In the genomic region with DNA sequence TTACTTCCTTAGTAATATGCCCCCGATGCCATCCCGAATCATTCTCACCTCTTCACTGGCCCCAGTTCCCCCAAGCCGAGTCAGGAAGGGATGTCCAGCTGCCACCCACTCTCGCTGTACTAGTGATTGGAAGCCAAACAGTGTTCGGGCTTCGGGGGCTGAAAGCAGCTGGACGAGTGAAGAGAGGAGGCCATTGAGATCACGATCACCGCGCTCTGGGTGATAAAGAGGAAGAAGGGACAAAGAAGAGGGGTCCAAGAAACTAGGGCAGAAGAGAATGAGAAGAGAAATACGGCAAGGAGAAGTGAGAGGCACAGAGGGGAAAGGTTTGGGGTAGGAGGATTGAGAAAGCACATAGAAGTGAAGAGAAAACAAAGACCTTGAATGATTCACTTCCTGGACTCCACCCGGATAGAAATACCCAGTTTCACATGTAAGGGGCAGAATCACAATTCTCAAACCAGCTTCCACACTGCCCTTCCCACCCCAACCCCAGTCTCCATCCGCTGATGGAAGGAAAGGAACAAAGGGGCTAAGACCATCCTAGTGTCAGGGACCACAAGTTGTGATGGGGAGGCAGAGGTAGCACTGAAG, we compare ENCODE assay signal across 1 cellular context.
TF ChIP-seq lines count a peak whose summit lies in the region.

No MANE protein-coding gene starts in this region.

TF ChIP-seq in K562, 482 proteins besides CTCF, POLR2A, EP300 and RAD21:
- no peak for TF ChIP-seq ZNF184 (CRISPR knock-in tag; IDR thresholded peaks at IDR 0.05)
- no peak for TF ChIP-seq BCOR (IDR thresholded peaks at IDR 0.05)
- no peak for TF ChIP-seq ZSCAN29 (IDR thresholded peaks at IDR 0.05)
- TF ChIP-seq, protein P1, sequence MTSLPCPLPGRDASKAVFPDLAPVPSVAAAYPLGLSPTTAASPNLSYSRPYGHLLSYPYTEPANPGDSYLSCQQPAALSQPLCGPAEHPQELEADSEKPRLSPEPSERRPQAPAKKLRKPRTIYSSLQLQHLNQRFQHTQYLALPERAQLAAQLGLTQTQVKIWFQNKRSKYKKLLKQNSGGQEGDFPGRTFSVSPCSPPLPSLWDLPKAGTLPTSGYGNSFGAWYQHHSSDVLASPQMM (CRISPR knock-in tag; IDR thresholded peaks at IDR 0.05) = no peak
- no peak for TF ChIP-seq SMC3 (conservative IDR thresholded peaks at IDR 0.05; ENCODE audit: insufficient read depth, low read depth, low read length)
- no peak for TF ChIP-seq ZNF217 (CRISPR knock-in tag; IDR thresholded peaks at IDR 0.05)
- TF ChIP-seq NFIX (CRISPR knock-in tag; IDR thresholded peaks at IDR 0.05; ENCODE audit: low read depth) = no peak
- no peak for TF ChIP-seq FOXM1 (IDR thresholded peaks at IDR 0.05; ENCODE audit: low read depth)
- TF ChIP-seq FOXM1 (CRISPR knock-in tag; IDR thresholded peaks at IDR 0.05; ENCODE audit: low read depth) = no peak
- TF ChIP-seq HDAC1 (IDR thresholded peaks at IDR 0.05) = no peak
- TF ChIP-seq CTBP1 (IDR thresholded peaks at IDR 0.05; ENCODE audit: borderline replicate concordance) = no peak
- no peak for TF ChIP-seq SREBF1 (IDR thresholded peaks at IDR 0.05; ENCODE audit: borderline replicate concordance, low read depth, low read length)
- TF ChIP-seq FOS (IDR thresholded peaks at IDR 0.05; ENCODE audit: extremely low read depth, insufficient read length) = no peak
- TF ChIP-seq, protein P2, sequence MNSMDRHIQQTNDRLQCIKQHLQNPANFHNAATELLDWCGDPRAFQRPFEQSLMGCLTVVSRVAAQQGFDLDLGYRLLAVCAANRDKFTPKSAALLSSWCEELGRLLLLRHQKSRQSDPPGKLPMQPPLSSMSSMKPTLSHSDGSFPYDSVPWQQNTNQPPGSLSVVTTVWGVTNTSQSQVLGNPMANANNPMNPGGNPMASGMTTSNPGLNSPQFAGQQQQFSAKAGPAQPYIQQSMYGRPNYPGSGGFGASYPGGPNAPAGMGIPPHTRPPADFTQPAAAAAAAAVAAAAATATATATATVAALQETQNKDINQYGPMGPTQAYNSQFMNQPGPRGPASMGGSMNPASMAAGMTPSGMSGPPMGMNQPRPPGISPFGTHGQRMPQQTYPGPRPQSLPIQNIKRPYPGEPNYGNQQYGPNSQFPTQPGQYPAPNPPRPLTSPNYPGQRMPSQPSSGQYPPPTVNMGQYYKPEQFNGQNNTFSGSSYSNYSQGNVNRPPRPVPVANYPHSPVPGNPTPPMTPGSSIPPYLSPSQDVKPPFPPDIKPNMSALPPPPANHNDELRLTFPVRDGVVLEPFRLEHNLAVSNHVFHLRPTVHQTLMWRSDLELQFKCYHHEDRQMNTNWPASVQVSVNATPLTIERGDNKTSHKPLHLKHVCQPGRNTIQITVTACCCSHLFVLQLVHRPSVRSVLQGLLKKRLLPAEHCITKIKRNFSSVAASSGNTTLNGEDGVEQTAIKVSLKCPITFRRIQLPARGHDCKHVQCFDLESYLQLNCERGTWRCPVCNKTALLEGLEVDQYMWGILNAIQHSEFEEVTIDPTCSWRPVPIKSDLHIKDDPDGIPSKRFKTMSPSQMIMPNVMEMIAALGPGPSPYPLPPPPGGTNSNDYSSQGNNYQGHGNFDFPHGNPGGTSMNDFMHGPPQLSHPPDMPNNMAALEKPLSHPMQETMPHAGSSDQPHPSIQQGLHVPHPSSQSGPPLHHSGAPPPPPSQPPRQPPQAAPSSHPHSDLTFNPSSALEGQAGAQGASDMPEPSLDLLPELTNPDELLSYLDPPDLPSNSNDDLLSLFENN (IDR thresholded peaks at IDR 0.05; ENCODE audit: low read depth in 2 of 2, low read length in 2 of 2) = no peak
- TF ChIP-seq TARDBP (IDR thresholded peaks at IDR 0.05) = no peak
- TF ChIP-seq, protein P3, sequence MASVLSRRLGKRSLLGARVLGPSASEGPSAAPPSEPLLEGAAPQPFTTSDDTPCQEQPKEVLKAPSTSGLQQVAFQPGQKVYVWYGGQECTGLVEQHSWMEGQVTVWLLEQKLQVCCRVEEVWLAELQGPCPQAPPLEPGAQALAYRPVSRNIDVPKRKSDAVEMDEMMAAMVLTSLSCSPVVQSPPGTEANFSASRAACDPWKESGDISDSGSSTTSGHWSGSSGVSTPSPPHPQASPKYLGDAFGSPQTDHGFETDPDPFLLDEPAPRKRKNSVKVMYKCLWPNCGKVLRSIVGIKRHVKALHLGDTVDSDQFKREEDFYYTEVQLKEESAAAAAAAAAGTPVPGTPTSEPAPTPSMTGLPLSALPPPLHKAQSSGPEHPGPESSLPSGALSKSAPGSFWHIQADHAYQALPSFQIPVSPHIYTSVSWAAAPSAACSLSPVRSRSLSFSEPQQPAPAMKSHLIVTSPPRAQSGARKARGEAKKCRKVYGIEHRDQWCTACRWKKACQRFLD (CRISPR knock-in tag; IDR thresholded peaks at IDR 0.05) = no peak
- TF ChIP-seq MBD2 (IDR thresholded peaks at IDR 0.05; ENCODE audit: borderline replicate concordance, low read depth) = no peak
- no peak for TF ChIP-seq E2F3 (CRISPR knock-in tag; IDR thresholded peaks at IDR 0.05)
- TF ChIP-seq, protein P4, sequence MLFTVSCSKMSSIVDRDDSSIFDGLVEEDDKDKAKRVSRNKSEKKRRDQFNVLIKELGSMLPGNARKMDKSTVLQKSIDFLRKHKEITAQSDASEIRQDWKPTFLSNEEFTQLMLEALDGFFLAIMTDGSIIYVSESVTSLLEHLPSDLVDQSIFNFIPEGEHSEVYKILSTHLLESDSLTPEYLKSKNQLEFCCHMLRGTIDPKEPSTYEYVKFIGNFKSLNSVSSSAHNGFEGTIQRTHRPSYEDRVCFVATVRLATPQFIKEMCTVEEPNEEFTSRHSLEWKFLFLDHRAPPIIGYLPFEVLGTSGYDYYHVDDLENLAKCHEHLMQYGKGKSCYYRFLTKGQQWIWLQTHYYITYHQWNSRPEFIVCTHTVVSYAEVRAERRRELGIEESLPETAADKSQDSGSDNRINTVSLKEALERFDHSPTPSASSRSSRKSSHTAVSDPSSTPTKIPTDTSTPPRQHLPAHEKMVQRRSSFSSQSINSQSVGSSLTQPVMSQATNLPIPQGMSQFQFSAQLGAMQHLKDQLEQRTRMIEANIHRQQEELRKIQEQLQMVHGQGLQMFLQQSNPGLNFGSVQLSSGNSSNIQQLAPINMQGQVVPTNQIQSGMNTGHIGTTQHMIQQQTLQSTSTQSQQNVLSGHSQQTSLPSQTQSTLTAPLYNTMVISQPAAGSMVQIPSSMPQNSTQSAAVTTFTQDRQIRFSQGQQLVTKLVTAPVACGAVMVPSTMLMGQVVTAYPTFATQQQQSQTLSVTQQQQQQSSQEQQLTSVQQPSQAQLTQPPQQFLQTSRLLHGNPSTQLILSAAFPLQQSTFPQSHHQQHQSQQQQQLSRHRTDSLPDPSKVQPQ (CRISPR knock-in tag; IDR thresholded peaks at IDR 0.05; ENCODE audit: borderline replicate concordance) = no peak
- TF ChIP-seq RAD51 (IDR thresholded peaks at IDR 0.05; ENCODE audit: borderline replicate concordance, low read depth) = no peak
